In genomic region chr12:31366104-31366621, GRCh38 we compare ENCODE assay signal across 24 cellular contexts. TPM values are rescaled to one million over a fixed set of nuclear protein-coding genes. Genes with fewer than 3 reads are reported as not detected.
DNase-seq lines count a peak whose midpoint lies in the region; ATAC-seq, FAIRE-seq and TF ChIP-seq lines count a peak whose summit lies in the region.
"Had no signal": no experiment of that assay in that cellular context is flagged by ENCODE, and none has a peak within 500 bp of the region (broad histone marks: within the 10 kb centered on the region; RNA-seq: fewer than 3 reads in every experiment).

No MANE protein-coding gene starts in this region.

- no peaks in the 10 kb centered on the region for H4K20me1 ChIP-seq in K562 (replicated peaks; ENCODE audit: control insufficient read depth, insufficient read depth, low read length)
- H4K20me1 ChIP-seq: BLaER1 treated with 17β-estradiol and CSF1 and Interleukin-3, amounts not matched to agents 10 nM and 100 nM had no signal

- TF ChIP-seq POLR2A in K562 (conservative IDR thresholded peaks at IDR 0.05), result no peak

- H3K27me3 ChIP-seq in K562 (ENCODE audit: control insufficient read depth in 2 of 2, insufficient read depth in 2 of 2, low read length in 2 of 2), result no peaks in the 10 kb centered on the region
- H3K27me3 ChIP-seq: BE2C; BLaER1 treated with 17β-estradiol and CSF1 and Interleukin-3, amounts not matched to agents 10 nM and 100 nM had no signal

- POLR2A ChIA-PET in HEK293 (lab: Yijun Ruan, JAX) (interaction anchor here (0.6 kb wide), 1 partner anchor 556 kb away, joined by 3 read pairs; no protein-coding TSS in a partner anchor), K562 (lab: Yijun Ruan, JAX) (no interaction called here)

- CTCF ChIA-PET in HEK293 (lab: Yijun Ruan, JAX), result interaction anchor here (0.6 kb wide), 1 partner anchor 1008 kb away, joined by 4 read pairs; no protein-coding TSS in a partner anchor
- CTCF ChIA-PET in K562 (lab: Yijun Ruan, JAX; ENCODE audit: low intra/inter-chr PET ratio), result no interaction called here

- H3K4me2 ChIP-seq in K562 (ENCODE audit: insufficient read depth, low read length), result no peak overlapping the region
- H3K4me2 ChIP-seq: A549; BLaER1 treated with 17β-estradiol and CSF1 and Interleukin-3, amounts not matched to agents 10 nM and 100 nM had no signal

- H3K27ac ChIP-seq in HEK293 (ENCODE audit: extremely low read depth, low read depth, low read length) (no peak overlapping the region), K562 (ENCODE audit: extremely low read depth, low read depth, low read length) (no peak overlapping the region)
- H3K27ac ChIP-seq: A549; BLaER1 treated with 17β-estradiol and CSF1 and Interleukin-3, amounts not matched to agents 10 nM and 100 nM had no signal

- H3K9me3 ChIP-seq in HEK293 (ENCODE audit: control insufficient read depth, insufficient read depth, low read depth, low read length) (no peaks in the 10 kb centered on the region), K562 (replicated peaks; ENCODE audit: control insufficient read depth, insufficient read depth, low read depth, low read length) (no peaks in the 10 kb centered on the region)
- H3K9me3 ChIP-seq: A549; BE2C; BLaER1 treated with 17β-estradiol and CSF1 and Interleukin-3, amounts not matched to agents 10 nM and 100 nM had no signal

- no peaks in the 10 kb centered on the region for H3K79me2 ChIP-seq in K562 (ENCODE audit: control insufficient read depth, insufficient read depth, low read length)

- no TSS peak for BruUV-seq in K562 (replicated peaks; lab: Mats Ljungman, UMichigan)

- no peak overlapping the region for H3K9ac ChIP-seq in K562 (ENCODE audit: insufficient read depth in 1 of 2, low read depth in 2 of 2, low read length in 2 of 2)
- H3K9ac ChIP-seq: BLaER1 treated with 17β-estradiol and CSF1 and Interleukin-3, amounts not matched to agents 10 nM and 100 nM had no signal

- intact Hi-C loops in K562 (cut with micrococcal nuclease), result no loop called here
- intact Hi-C loops in posterior vena cava (cut with DNase I), result no loop called here

- H2AFZ ChIP-seq in K562 (ENCODE audit: low read depth, low read length), result no peak overlapping the region

- H3K9me1 ChIP-seq in K562 (ENCODE audit: control insufficient read depth, insufficient read depth, low read length), result no peaks in the 10 kb centered on the region

- TF ChIP-seq EP300 in K562 (IDR thresholded peaks at IDR 0.05; ENCODE audit: low read length), result no peak

- ATAC-seq in K562, result no peak
- ATAC-seq in HG03108 (IDR thresholded peaks at IDR 0.05; ENCODE audit: unreplicated experiment), result no peak
- no peak for ATAC-seq in HG03159 (IDR thresholded peaks at IDR 0.05; ENCODE audit: unreplicated experiment)
- ATAC-seq: A549, GM12878, HCT116 had no signal

- in situ Hi-C loops in K562 (cut with MboI), result no loop called here

- no peak for DNase-seq in K562 (ENCODE audit: extremely low read depth in 1 of 4, low spot score in 3 of 4)
- peak; percentile 8 for DNase-seq in posterior vena cava (ENCODE audit: low spot score)
- DNase-seq in NCI-H1930 (lab: John Stamatoyannopoulos, UW), result no peak
- DNase-seq: 8988T; ACHN; AML-193; BE2C; CD4-positive, alpha-beta T cell; CD8-positive, alpha-beta memory T cell; DMS 273 treated with DMSO at 0.1 percent for 48 hours; DMS79; EL; GDM1; GOT3; H7; HFFc6 had no signal

- H3K36me3 ChIP-seq in HEK293 (ENCODE audit: control insufficient read depth in 2 of 2, insufficient read depth in 1 of 2, low read length in 2 of 2) (no peaks in the 10 kb centered on the region), K562 (ENCODE audit: control insufficient read depth, insufficient read depth, low read length) (no peaks in the 10 kb centered on the region)
- H3K36me3 ChIP-seq: BE2C; BLaER1 treated with 17β-estradiol and CSF1 and Interleukin-3, amounts not matched to agents 10 nM and 100 nM had no signal

- WGBS in K562 (ENCODE audit: insufficient coverage, low coverage, missing lambda C conversion rate), result 32% methylated on average over 11 of the region's 11 CpGs

- H3K4me1 ChIP-seq in HEK293 (ENCODE audit: control insufficient read depth, insufficient read depth, low read length) (peaks cover 25% of the 10 kb centered on the region), K562 (replicated peaks in 1 of 2; ENCODE audit: control insufficient read depth in 2 of 2, insufficient read depth in 2 of 2, low read length in 2 of 2) (peaks cover 12 to 21% of the 10 kb centered on the region in 2 experiments; a peak in 4 of 5 replicates)
- H3K4me1 ChIP-seq: BE2C had no signal

- H3K4me3 ChIP-seq in HEK293 (ENCODE audit: low read depth, low read length) (no peak overlapping the region), K562 (no peak overlapping the region)
- H3K4me3 ChIP-seq: A549; BLaER1 treated with 17β-estradiol and CSF1 and Interleukin-3, amounts not matched to agents 10 nM and 100 nM; GM12878 had no signal

- TF ChIP-seq CTCF in HEK293 (tag by site-specific recombination; IDR thresholded peaks at IDR 0.05) (no peak), K562 (IDR thresholded peaks at IDR 0.05 in 2 of 3, conservative IDR thresholded peaks at IDR 0.05 in 1 of 3; ENCODE audit: insufficient read depth in 2 of 3, low read depth in 1 of 3, low read length in 3 of 3) (no peak)

- FAIRE-seq in K562 (lab: Jason Lieb, UNC), result no peak
- FAIRE-seq: A549, D721Med, GM12878 had no signal

- no peak for TF ChIP-seq RAD21 in K562 (CRISPR knock-in tag; conservative IDR thresholded peaks at IDR 0.05 in 1 of 2, IDR thresholded peaks at IDR 0.05 in 1 of 2)

TF ChIP-seq in HEK293, 187 proteins besides CTCF, POLR2A, EP300 and RAD21 (continues in another document):
- TF ChIP-seq EGR2 (tag by site-specific recombination; IDR thresholded peaks at IDR 0.05; ENCODE audit: low read depth) (no peak), ZNF341 (tag by site-specific recombination; IDR thresholded peaks at IDR 0.05; ENCODE audit: low read depth) (no peak), SP7 (tag by site-specific recombination; IDR thresholded peaks at IDR 0.05) (no peak)

TF ChIP-seq in K562, 482 proteins besides CTCF, POLR2A, EP300 and RAD21:
- no peak for TF ChIP-seq ZNF324 (CRISPR knock-in tag; IDR thresholded peaks at IDR 0.05)
- peak; percentile 48; the same call in 1 of the 2 replicates for TF ChIP-seq ZNF384 (IDR thresholded peaks at IDR 0.05; ENCODE audit: low read depth, low read length)
- peak; percentile 72 for TF ChIP-seq PRDM10 (IDR thresholded peaks at IDR 0.05; ENCODE audit: partially characterized antibody)
- TF ChIP-seq RBFOX2 (IDR thresholded peaks at IDR 0.05; ENCODE audit: low read depth, low read length), result no peak

RNA-seq across cellular contexts. Expression of gene SINHCAF, which starts 40.2 kb away (rescaled TPM):
- 40.4 and 89.7 TPM in 2 replicates for total RNA-seq in K562 (2011; cell fraction: chromatin; rRNA removed; ENCODE audit: low replicate concordance)
- 29.2 and 31.7 TPM in 2 replicates for total RNA-seq in K562 (2011; cell fraction: nucleolus; rRNA removed)
- 62.3 and 112 TPM in 2 replicates for total RNA-seq in K562 (2011; cell fraction: nucleoplasm; rRNA removed)
- total RNA-seq in K562 (2014; rRNA removed) (57.6 and 73.2 TPM in 2 replicates), K562 (2014; rRNA removed; fragmentation: Illumina TruSeq; extraction: Trizol) (118 and 135 TPM in 2 replicates), K562 (2015; rRNA removed; fragmentation: Illumina TruSeq; extraction: Trizol) (75.4 and 94.6 TPM in 2 replicates), K562 (2021) (99.3 and 110 TPM in 2 replicates), posterior vena cava (10 to 100 TPM; 12.0 to 21.5 TPM)
- polyA plus RNA-seq in K562 (2011; rRNA removed) (83.8 and 100 TPM in 2 replicates), K562 (2014; fragmentation: Illumina TruSeq; extraction: Trizol) (157 and 185 TPM in 2 replicates), K562 (2014; fragmentation: Nextera tagmentation; extraction: Ambion mirVana) (100 to 1,000 TPM; 141 to 165 TPM), K562 (2014; rRNA removed) (76.8 and 105 TPM in 2 replicates)
- 17.5 and 41.7 TPM in 2 replicates for polyA plus RNA-seq in K562 (2011; cell fraction: cytosol; rRNA removed)
- polyA plus RNA-seq in K562 (2011; cell fraction: nucleus; rRNA removed), result 24.2 and 26.2 TPM in 2 replicates
- polyA plus RNA-seq in K562 (2012), result 45.8 and 57.9 TPM in 2 replicates
- 70.8 and 77.5 TPM in 2 replicates for polyA minus RNA-seq in K562 (2011; rRNA and poly(A)+ RNA removed)
- 42.1 and 62.9 TPM in 2 replicates for polyA minus RNA-seq in K562 (2011; cell fraction: cytosol; rRNA and poly(A)+ RNA removed)
- 29.1 and 38.5 TPM in 2 replicates for polyA minus RNA-seq in K562 (2011; cell fraction: nucleus; rRNA and poly(A)+ RNA removed)

Comparison
In these comparisons a context has a peak if more than half of its experiments do, and no peak if none do; other contexts are left out.
1. Of the 44 proteins assayed by ChIP-seq in both K562 and HEK293: peak only in K562: none; only in HEK293: none; in both: PRDM10; in neither: 43.